Comparison of ENCODE assay signal across 8 cellular contexts in genomic region chr9:35481347-35481975, GRCh38. TPM values are rescaled to one million over a fixed set of nuclear protein-coding genes. Genes with fewer than 3 reads are reported as not detected.
DNase-seq lines count a peak whose midpoint lies in the region; ATAC-seq and TF ChIP-seq lines count a peak whose summit lies in the region.

No MANE protein-coding gene starts in this region.

- no peaks in the 10 kb centered on the region for H3K27me3 ChIP-seq in RWPE2 (ENCODE audit: insufficient read depth, poor library complexity, severe bottlenecking)
- no peaks in the 10 kb centered on the region for H3K27me3 ChIP-seq in mesendoderm (ENCODE audit: insufficient read depth, low read length, poor library complexity)

- no peak overlapping the region for H3K18ac ChIP-seq in mesendoderm (ENCODE audit: low read length)

- H2AK5ac ChIP-seq in mesendoderm (ENCODE audit: low read length) = no peak overlapping the region

- peak; percentile 67 for ATAC-seq in RWPE2 (ENCODE audit: low read depth)
- ATAC-seq in HG03108 (IDR thresholded peaks at IDR 0.05; ENCODE audit: unreplicated experiment) = no peak
- ATAC-seq in HG03342 (IDR thresholded peaks at IDR 0.05; ENCODE audit: unreplicated experiment) = no peak
- ATAC-seq in GM19395 (IDR thresholded peaks at IDR 0.05; ENCODE audit: unreplicated experiment) = no peak

- no peak overlapping the region for H2BK120ac ChIP-seq in mesendoderm (ENCODE audit: low read depth, low read length)

- H3K9me3 ChIP-seq in RWPE2 (ENCODE audit: severe bottlenecking) = no peaks in the 10 kb centered on the region

- H3K23ac ChIP-seq in mesendoderm (ENCODE audit: low read length) = no peak overlapping the region

- H3K4me1 ChIP-seq in RWPE2 (ENCODE audit: insufficient read depth, poor library complexity, severe bottlenecking) = no peaks in the 10 kb centered on the region
- no peaks in the 10 kb centered on the region for H3K4me1 ChIP-seq in mesendoderm (ENCODE audit: control insufficient read depth, low read depth, low read length)

- DNase-seq in DMS53 (lab: John Stamatoyannopoulos, UW) = peak; percentile 72
- DNase-seq in HT1080 (ENCODE audit: low read depth) = peak; percentile 45
- no peak for DNase-seq in RWPE2 (ENCODE audit: low spot score)
- DNase-seq in dermis blood vessel endothelial cell = peak; percentile 86
- peak; percentile 60 for DNase-seq in mesendoderm

- H3K27ac ChIP-seq in RWPE2 (ENCODE audit: poor library complexity, severe bottlenecking) = no peak overlapping the region
- H3K27ac ChIP-seq in mesendoderm (ENCODE audit: low read depth, low read length) = no peak overlapping the region

- no CpG with 5 or more reads among the region's 4 CpGs for WGBS in mesendoderm (ENCODE audit: extremely low coverage, insufficient coverage, low lambda C conversion rate)

- no peak overlapping the region for H4K5ac ChIP-seq in mesendoderm (ENCODE audit: low read length)

- no peak overlapping the region for H4K8ac ChIP-seq in mesendoderm (ENCODE audit: low read depth, low read length)

- H3K4ac ChIP-seq in mesendoderm (ENCODE audit: low read depth, low read length) = no peak overlapping the region

- TF ChIP-seq CTCF in RWPE2 (IDR thresholded peaks at IDR 0.05; ENCODE audit: poor library complexity, severe bottlenecking) = peak; percentile 82

- no peaks in the 10 kb centered on the region for H3K36me3 ChIP-seq in RWPE2 (ENCODE audit: low read depth)
- H3K36me3 ChIP-seq in mesendoderm (ENCODE audit: control insufficient read depth, insufficient read depth, low read length) = no peaks in the 10 kb centered on the region

- H3K9ac ChIP-seq in mesendoderm (ENCODE audit: low read length) = no peak overlapping the region

- no peak overlapping the region for H3K56ac ChIP-seq in mesendoderm (ENCODE audit: low read length)

- H3K4me3 ChIP-seq in RWPE2 (ENCODE audit: severe bottlenecking) (no peak overlapping the region), mesendoderm (ENCODE audit: low read length) (no peak overlapping the region)

- H3K79me1 ChIP-seq in mesendoderm (ENCODE audit: low read length) = no peaks in the 10 kb centered on the region

- H3K4me2 ChIP-seq in mesendoderm (ENCODE audit: low read length) = no peak overlapping the region

- no peak overlapping the region for H2BK15ac ChIP-seq in mesendoderm (replicated peaks; ENCODE audit: low read depth)

- H3K79me2 ChIP-seq in mesendoderm (ENCODE audit: control insufficient read depth, insufficient read depth, low read length) = no peaks in the 10 kb centered on the region

- H2BK5ac ChIP-seq in mesendoderm (ENCODE audit: low read length) = no peak overlapping the region

RNA-seq across cellular contexts. Expression of gene RUSC2, which starts 8.4 kb away (rescaled TPM):
- 17.2 and 18.6 TPM in 2 replicates for total RNA-seq in HT1080 (2014; rRNA removed; shearing (Covaris generic))
- polyA plus RNA-seq in HT1080 (2015; cell fraction: cytosol; rRNA removed) = 23.9 and 24.6 TPM in 2 replicates
- polyA plus RNA-seq in HT1080 (2015; cell fraction: nucleus; rRNA removed) = 51.9 and 52.5 TPM in 2 replicates
- total RNA-seq in dermis blood vessel endothelial cell = 15.8 and 24.5 TPM in 2 replicates
- 4.1 TPM for polyA plus RNA-seq in mesendoderm (2013, experiment 1 of 2)
- polyA plus RNA-seq in mesendoderm (2013, experiment 2 of 2) = 3.9 TPM
